20 cellular contexts compared by ENCODE assay signal in the genomic region with DNA sequence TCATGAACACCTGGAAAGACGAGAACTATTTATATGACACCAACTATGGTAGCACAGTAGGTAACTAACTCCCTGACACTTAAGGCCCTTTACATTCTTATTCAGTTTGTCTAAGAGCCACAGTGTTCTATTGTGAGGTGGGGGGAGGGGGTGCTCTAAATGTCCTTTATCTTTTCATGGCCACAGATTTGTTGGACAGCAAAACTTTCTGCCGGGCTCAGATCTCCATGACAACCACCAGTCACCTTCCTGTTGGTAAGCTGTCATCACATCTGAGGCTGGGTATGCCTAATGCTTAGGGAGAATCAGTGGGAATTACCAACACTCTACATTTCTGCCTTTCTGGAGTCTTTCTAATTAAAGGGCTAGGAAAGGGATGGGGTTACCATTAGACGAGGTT. TPM values are rescaled to one million over a fixed set of nuclear protein-coding genes. Genes with fewer than 3 reads are reported as not detected.
A peak's percentile ranks its signal among the peaks of the same experiment; 100 is the strongest.
DNase-seq lines count a peak whose midpoint lies in the region; ATAC-seq, FAIRE-seq and TF ChIP-seq lines count a peak whose summit lies in the region.
"Had no signal": no experiment of that assay in that cellular context is flagged by ENCODE, and none has a peak within 500 bp of the region (broad histone marks: within the 10 kb centered on the region; RNA-seq: fewer than 3 reads in every experiment).

No MANE protein-coding gene starts in this region.

- intact Hi-C loops in heart right ventricle (cut with DNase I) = loop anchor here in 1 of 10 donors (10.0 kb wide), 1 partner anchor 57 kb away; no protein-coding TSS in a partner anchor

- H3K4me3 ChIP-seq in cardiac muscle cell = no peak overlapping the region
- H3K4me3 ChIP-seq in heart right ventricle = no peak overlapping the region
- H3K4me3 ChIP-seq in RWPE2 (ENCODE audit: severe bottlenecking) = no peak overlapping the region
- H3K4me3 ChIP-seq in fibroblast of pulmonary artery (replicated peaks; ENCODE audit: low read depth, low read length) = no peak overlapping the region
- no peak overlapping the region for H3K4me3 ChIP-seq in small intestine (ENCODE audit: low read depth in 1 of 2, low read length in 2 of 2)
- H3K4me3 ChIP-seq: gastrocnemius medialis, ovary had no signal

- H3K36me3 ChIP-seq in cardiac muscle cell = no peaks in the 10 kb centered on the region
- H3K36me3 ChIP-seq in heart right ventricle = no peaks in the 10 kb centered on the region
- H3K36me3 ChIP-seq in RWPE2 (ENCODE audit: low read depth) = peaks cover 14% of the 10 kb centered on the region
- peaks cover 6 to 8% of the 10 kb centered on the region in 2 donors for H3K36me3 ChIP-seq in small intestine (ENCODE audit: control insufficient read depth in 2 of 2, insufficient read depth in 2 of 2, low read length in 2 of 2)
- H3K36me3 ChIP-seq: gastrocnemius medialis, ovary, spleen had no signal

- H3K4me1 ChIP-seq in cardiac muscle cell (ENCODE audit: low read depth) = no peaks in the 10 kb centered on the region
- peaks cover 0 to 24% (median 0%) of the 10 kb centered on the region in 9 donors for H3K4me1 ChIP-seq in heart right ventricle
- H3K4me1 ChIP-seq in RWPE2 (ENCODE audit: insufficient read depth, poor library complexity, severe bottlenecking) = peaks cover 41% of the 10 kb centered on the region
- peaks cover 10 to 17% of the 10 kb centered on the region in 2 donors for H3K4me1 ChIP-seq in small intestine (ENCODE audit: control insufficient read depth in 2 of 2, insufficient read depth in 1 of 2, low read depth in 1 of 2, low read length in 1 of 2)

- 55 to 69% methylated on average over 3 of the region's 3 CpGs for WGBS in heart right ventricle, 2 donors
- 75 to 83% (median 81%) methylated on average over 3 of the region's 3 CpGs for WGBS in small intestine, 3 donors

- FAIRE-seq in small intestine (lab: Jason Lieb, UNC) = no peak

- H3K9me3 ChIP-seq in cardiac muscle cell (ENCODE audit: low read depth) = no peaks in the 10 kb centered on the region
- no peaks in the 10 kb centered on the region for H3K9me3 ChIP-seq in heart right ventricle
- H3K9me3 ChIP-seq in RWPE2 (ENCODE audit: severe bottlenecking) = no peaks in the 10 kb centered on the region
- H3K9me3 ChIP-seq in small intestine (ENCODE audit: control insufficient read depth, low read depth) = no peaks in the 10 kb centered on the region
- H3K9me3 ChIP-seq: gastrocnemius medialis, ovary, spleen had no signal

- DNase-seq in cardiac muscle cell (ENCODE audit: low read depth in 1 of 2, low spot score in 1 of 2) (peak; percentile 33 to 50), heart right ventricle (no peak), RWPE2 (ENCODE audit: low spot score) (no peak), fibroblast of pulmonary artery (ENCODE audit: low read depth) (peak; percentile 42), small intestine (no peak), C1 segment of cervical spinal cord (lab: John Stamatoyannopoulos, UW) (no peak), GM20000 (ENCODE audit: low spot score) (no peak), NCI-H446 (lab: John Stamatoyannopoulos, UW) (no peak)
- DNase-seq: activated CD4-positive, alpha-beta memory T cell treated with anti-CD3 and anti-CD28 coated beads, Interleukin-2, amount 10 ng/mL, durations not matched to agents 7 days and 5 days; AML-193; DND-41; effector CD8-positive, alpha-beta T cell; gastrocnemius medialis; Karpas-422; NCI-H1930; NCI-H69; ovary; Right ventricle myocardium superior; spleen had no signal

- H3K27me3 ChIP-seq in cardiac muscle cell (no peaks in the 10 kb centered on the region), heart right ventricle (no peaks in the 10 kb centered on the region), RWPE2 (ENCODE audit: insufficient read depth, poor library complexity, severe bottlenecking) (no peaks in the 10 kb centered on the region), small intestine (ENCODE audit: control insufficient read depth in 2 of 2, insufficient read depth in 2 of 2, low read length in 2 of 2) (no peaks in the 10 kb centered on the region)
- H3K27me3 ChIP-seq: gastrocnemius medialis, ovary, spleen had no signal

- H3K27ac ChIP-seq in cardiac muscle cell (no peak overlapping the region), heart right ventricle (no peak overlapping the region), RWPE2 (ENCODE audit: poor library complexity, severe bottlenecking) (peak overlapping the region; percentile 88), small intestine (ENCODE audit: low read depth in 1 of 2, low read length in 1 of 2) (no peak overlapping the region)
- H3K27ac ChIP-seq: gastrocnemius medialis, ovary had no signal

- TF ChIP-seq CTCF in cardiac muscle cell (IDR thresholded peaks at IDR 0.05; ENCODE audit: low read depth, low read length) = no peak
- no peak for TF ChIP-seq CTCF in heart right ventricle (IDR thresholded peaks at IDR 0.05)
- no peak for TF ChIP-seq CTCF in RWPE2 (IDR thresholded peaks at IDR 0.05; ENCODE audit: poor library complexity, severe bottlenecking)
- TF ChIP-seq CTCF in fibroblast of pulmonary artery (IDR thresholded peaks at IDR 0.05; ENCODE audit: low read length, missing control alignments) = no peak
- TF ChIP-seq CTCF in GM20000 (IDR thresholded peaks at IDR 0.05; ENCODE audit: extremely low read depth, missing control alignments) = no peak

- no peak for ATAC-seq in heart right ventricle
- ATAC-seq in RWPE2 (ENCODE audit: low read depth) = no peak
- ATAC-seq: gastrocnemius medialis had no signal

RNA-seq across cellular contexts. Expression of gene EHF, which starts 30.7 kb away (rescaled TPM):
- total RNA-seq in cardiac muscle cell = not detected in 2 replicates
- polyA plus RNA-seq in cardiac muscle cell = not detected in 2 replicates
- total RNA-seq in heart right ventricle = 1 to 10 TPM in 4 of 10 donors, under 1 TPM in 5, not detected in 1; 0.56 to 3.2 (median 0.90) TPM
- polyA plus RNA-seq in heart right ventricle = under 1 TPM; 0.09 to 0.66 TPM
- polyA plus RNA-seq in small intestine = 10 to 100 TPM in 2 of 3 donors, 1 to 10 TPM in 1; 7.3 to 54.1 (median 39.4) TPM
- total RNA-seq: activated CD4-positive, alpha-beta memory T cell treated with anti-CD3 and anti-CD28 coated beads, Interleukin-2, amount 10 ng/mL, durations not matched to agents 7 days and 5 days; activated T-helper 2 cell treated with anti-CD3 and anti-CD28 coated beads, Interferon-gamma antibody, Interleukin-2, Interleukin-4, amounts not matched to agents 10 μg/mL and 5 μg/mL and 100 μg/mL, durations not matched to agents 14 hours and 24 hours and 36 hours had no signal

Comparison
In these comparisons a context has a peak if more than half of its experiments do, and no peak if none do; other contexts are left out.
1. DNase-seq: peak in cardiac muscle cell (2 of 2) and fibroblast of pulmonary artery (single experiment); none in heart right ventricle (0 of 2), RWPE2 (single experiment), small intestine (single experiment), C1 segment of cervical spinal cord (0 of 14), GM20000 (single experiment) and NCI-H446 (0 of 2).